Comparison of ENCODE assay signal across 1 cellular context in genomic region chr2:32165027-32165347, GRCh38.
TF ChIP-seq lines count a peak whose summit lies in the region.

No MANE protein-coding gene starts in this region.

TF ChIP-seq in HEK293, 187 proteins besides CTCF, POLR2A, EP300 and RAD21:
- peak; percentile 23 for TF ChIP-seq ZBTB26 (tag by site-specific recombination; optimal IDR thresholded peaks at IDR 0.05)
- TF ChIP-seq ZNF362 (tag by site-specific recombination; IDR thresholded peaks at IDR 0.05), result peak; percentile 74; the same call in 1 of the 2 replicates
TF ChIP-seq in HEK293: peak in this region for 2; not testable (repeated sequence) for 185.
